8 cellular contexts compared by ENCODE assay signal in genomic region chr20:25389858-25390537, GRCh38. TPM values are rescaled to one million over a fixed set of nuclear protein-coding genes. Genes with fewer than 3 reads are reported as not detected.
DNase-seq lines count a peak whose midpoint lies in the region; ATAC-seq and TF ChIP-seq lines count a peak whose summit lies in the region.

No MANE protein-coding gene starts in this region.

- H3K27me3 ChIP-seq in BE2C, result no peaks in the 10 kb centered on the region
- H3K27me3 ChIP-seq in ascending aorta, result no peaks in the 10 kb centered on the region
- no peaks in the 10 kb centered on the region for H3K27me3 ChIP-seq in iPS DF 6.9 (ENCODE audit: control insufficient read depth, insufficient read depth, low read length)

- peak; percentile 26 for ATAC-seq in HG03280 (IDR thresholded peaks at IDR 0.05; ENCODE audit: unreplicated experiment)

- H3K27ac ChIP-seq in RWPE1 (peak overlapping the region; percentile 85), ascending aorta (peak overlapping the region; percentile 57 to 91), iPS DF 6.9 (ENCODE audit: low read length) (no peak overlapping the region)

- POLR2A ChIA-PET in RWPE1 (lab: Yijun Ruan, JAX; ENCODE audit: low non-redundant PET), result interaction anchor here (1.0 kb wide), 1 partner anchor 17 kb away, joined by 3 read pairs; the partner anchor contains the start of gene GINS1

- CTCF ChIA-PET in RWPE1 (lab: Yijun Ruan, JAX), result interaction anchor here (0.5 to 1.0 kb wide), 2 partner anchors 9 to 142 kb away, joined by 3 to 5 read pairs; partner anchors contain the start of gene PYGB

- TF ChIP-seq CTCF in BE2C (IDR thresholded peaks at IDR 0.05; ENCODE audit: low read depth, low read length) (no peak), RWPE1 (conservative IDR thresholded peaks at IDR 0.05; ENCODE audit: low read depth) (no peak), ascending aorta (IDR thresholded peaks at IDR 0.05) (no peak)

- intact Hi-C loops in ascending aorta (cut with DNase I), result loop anchor here (1.0 to 10.0 kb wide), 9 partner anchors 95 to 397 kb away; partner anchors contain the start of genes ACSS1, APMAP, ENTPD6 and NANP

- WGBS in iPS DF 6.9 (ENCODE audit: insufficient coverage, insufficient read length), result no CpG with 5 or more reads among the region's 67 CpGs

- DNase-seq in BE2C, result peak; percentile 62
- DNase-seq in GM19240 (ENCODE audit: insufficient read length, low spot score), result peak; percentile 26
- DNase-seq in RWPE1 (ENCODE audit: low spot score), result peak; percentile 53
- DNase-seq in ascending aorta (ENCODE audit: low spot score in 2 of 2), result peak in 1 of 2 donors; percentile 66
- no peak for DNase-seq in iPS DF 6.9 (ENCODE audit: low read depth, low spot score)
- DNase-seq in skeletal muscle cell (ENCODE audit: low read depth), result no peak
- no peak for DNase-seq in T1000 (lab: John Stamatoyannopoulos, UW)

- H3K36me3 ChIP-seq in BE2C (no peaks in the 10 kb centered on the region; the same call in 1 of the 2 replicates), ascending aorta (no peaks in the 10 kb centered on the region), iPS DF 6.9 (ENCODE audit: control insufficient read depth, insufficient read depth, low read length) (no peaks in the 10 kb centered on the region)

- H3K4me3 ChIP-seq in BE2C (ENCODE audit: low read depth, low read length), result peak overlapping the region; percentile 96
- H3K4me3 ChIP-seq in ascending aorta, result peak overlapping the region; percentile 83 to 99
- peak overlapping the region; percentile 97 for H3K4me3 ChIP-seq in iPS DF 6.9 (ENCODE audit: low read length)
- H3K4me3 ChIP-seq in skeletal muscle cell (ENCODE audit: low read depth, low read length), result peak overlapping the region; percentile 91

- no peaks in the 10 kb centered on the region for H3K4me1 ChIP-seq in BE2C
- peaks cover 0 to 3% of the 10 kb centered on the region in 2 donors for H3K4me1 ChIP-seq in ascending aorta
- no peaks in the 10 kb centered on the region for H3K4me1 ChIP-seq in iPS DF 6.9 (ENCODE audit: control insufficient read depth, insufficient read depth, low read length)

- H3K9me3 ChIP-seq in BE2C (no peaks in the 10 kb centered on the region), ascending aorta (no peaks in the 10 kb centered on the region), iPS DF 6.9 (ENCODE audit: control insufficient read depth, insufficient read depth, low read length) (no peaks in the 10 kb centered on the region)

RNA-seq across cellular contexts. Expression of gene ABHD12, which starts 0.6 kb away (rescaled TPM):
- 93.2 TPM for polyA plus RNA-seq in BE2C (2012; ENCODE audit: insufficient read depth, insufficient read length, low read depth)
- total RNA-seq in ascending aorta, result 24.3 TPM

RNA-seq across cellular contexts. Expression of gene GINS1, which starts 17.5 kb away (rescaled TPM):
- 3.8 TPM for polyA plus RNA-seq in BE2C (2012; ENCODE audit: insufficient read depth, insufficient read length, low read depth)
- total RNA-seq in ascending aorta, result not detected

Comparison
In these comparisons a context has a peak if more than half of its experiments do, and no peak if none do; other contexts are left out.
1. DNase-seq: peak in BE2C (single experiment), GM19240 (single experiment) and RWPE1 (single experiment); none in iPS DF 6.9 (single experiment), skeletal muscle cell (single experiment) and T1000 (single experiment).
2. Peak in every context shown above with its lines, with median percentiles within 50 percentile points of each other: H3K4me3 ChIP-seq.